20 cellular contexts compared by ENCODE assay signal in genomic region chr6:20487669-20488375, GRCh38. TPM values are rescaled to one million over a fixed set of nuclear protein-coding genes. Genes with fewer than 3 reads are reported as not detected.
A peak's percentile ranks its signal among the peaks of the same experiment; 100 is the strongest.
DNase-seq lines count a peak whose midpoint lies in the region; ATAC-seq and TF ChIP-seq lines count a peak whose summit lies in the region.
"Had no signal": no experiment of that assay in that cellular context is flagged by ENCODE, and none has a peak within 500 bp of the region (broad histone marks: within the 10 kb centered on the region; RNA-seq: fewer than 3 reads in every experiment).

No MANE protein-coding gene starts in this region.

- no peak for TF ChIP-seq CTCF in AG04450 (IDR thresholded peaks at IDR 0.05; ENCODE audit: low read depth, low read length)

- no peaks in the 10 kb centered on the region for H3K9me3 ChIP-seq in AG04450 (ENCODE audit: control insufficient read depth, insufficient read depth, low read length)
- H3K9me3 ChIP-seq: BE2C, HAP-1 had no signal

- DNase-seq in AG04450 (ENCODE audit: low read depth, low spot score) (peak; percentile 45), M059J (ENCODE audit: low read depth) (peak; percentile 50), astrocyte of the hippocampus (ENCODE audit: low read depth, low spot score) (peak; percentile 71), iris pigment epithelial cell (ENCODE audit: low read depth) (peak; percentile 77), iPS-NIHi11 (ENCODE audit: low spot score) (no peak), amygdala (lab: John Stamatoyannopoulos, UW) (no peak)
- DNase-seq: BE2C, DMS79, NCI-H1417, NCI-H1694 treated with DMSO at 0.1 percent for 48 hours, NCI-H2081 treated with DMSO at 0.1 percent for 48 hours, NCI-H446, NCI-H526, SIG-M5 had no signal

- H3K27me3 ChIP-seq in AG04450 (ENCODE audit: control insufficient read depth, insufficient read depth, low read length) = no peaks in the 10 kb centered on the region
- H3K27me3 ChIP-seq: BE2C had no signal

- H3K4me3 ChIP-seq in AG04450 (ENCODE audit: low read depth, low read length) = no peak overlapping the region
- H3K4me3 ChIP-seq: HAP-1 had no signal

- POLR2A ChIA-PET in AG04450 (lab: Yijun Ruan, JAX) = no interaction called here

- CTCF ChIA-PET in AG04450 (lab: Charles Lee) = interaction anchor here (0.7 kb wide), 1 partner anchor 15 kb away, joined by 5 read pairs; no protein-coding TSS in a partner anchor

- no peak for ATAC-seq in HG02588 (IDR thresholded peaks at IDR 0.05; ENCODE audit: unreplicated experiment)
- ATAC-seq: SK-N-SH treated with all-trans-retinoic acid at 6 μM for 48 hours had no signal

- no peak overlapping the region for H3K27ac ChIP-seq in AG04450 (ENCODE audit: low read depth, low read length)
- H3K27ac ChIP-seq: HL-60, KMS-11, RWPE1 had no signal

RNA-seq across cellular contexts. Expression of gene CDKAL1, which starts 46.4 kb away (rescaled TPM):
- 6.8 and 9.2 TPM in 2 replicates for polyA plus RNA-seq in AG04450 (2011; rRNA removed)
- 13.0 and 16.4 TPM in 2 replicates for polyA minus RNA-seq in AG04450 (2011; rRNA and poly(A)+ RNA removed)
- total RNA-seq in M059J (2014; rRNA removed; shearing (Covaris generic)) = 25.7 and 36.4 TPM in 2 replicates

Comparison
In these comparisons a context has a peak if more than half of its experiments do, and no peak if none do; other contexts are left out.
1. DNase-seq: peak in AG04450 (single experiment), M059J (single experiment), astrocyte of the hippocampus (single experiment) and iris pigment epithelial cell (single experiment); none in iPS-NIHi11 (single experiment) and amygdala (0 of 56).